18 cellular contexts compared by ENCODE assay signal in genomic region chr5:127521138-127521770, GRCh38. TPM values are rescaled to one million over a fixed set of nuclear protein-coding genes. Genes with fewer than 3 reads are reported as not detected.
DNase-seq lines count a peak whose midpoint lies in the region; ATAC-seq and TF ChIP-seq lines count a peak whose summit lies in the region.
"Had no signal": no experiment of that assay in that cellular context is flagged by ENCODE, and none has a peak within 500 bp of the region (broad histone marks: within the 10 kb centered on the region; RNA-seq: fewer than 3 reads in every experiment).

No MANE protein-coding gene starts in this region.

- peaks cover 74% of the 10 kb centered on the region for H3K36me3 Mint-ChIP-seq in brain
- H3K36me3 Mint-ChIP-seq in nephron (ENCODE audit: low read depth): peaks cover 66% of the 10 kb centered on the region
- H3K36me3 Mint-ChIP-seq in type B pancreatic cell: peaks cover 49% of the 10 kb centered on the region
- H3K36me3 Mint-ChIP-seq in activated CD8-positive, alpha-beta memory T cell treated with anti-CD3 and anti-CD28 coated beads, Interleukin-2, amount 10 ng/mL, durations not matched to agents 7 days and 5 days: peaks cover 51% of the 10 kb centered on the region

- CTCF ChIA-PET in activated CD8-positive, alpha-beta memory T cell treated with anti-CD3 and anti-CD28 coated beads, Interleukin-2, amount 10 ng/mL, durations not matched to agents 7 days and 5 days (lab: Charles Lee): interaction anchor here (1.3 kb wide), 1 partner anchor 16 kb away, joined by 5 read pairs; no protein-coding TSS in a partner anchor
- CTCF ChIA-PET in GM10248 (lab: Yijun Ruan, JAX): interaction anchor here (1.0 to 1.4 kb wide), 2 partner anchors 16 to 30 kb away, joined by 3 to 4 read pairs; no protein-coding TSS in a partner anchor

- H3K4me1 Mint-ChIP-seq in brain (peaks cover 48% of the 10 kb centered on the region), nephron (peaks cover 42% of the 10 kb centered on the region), type B pancreatic cell (ENCODE audit: unreplicated experiment) (peaks cover 16% of the 10 kb centered on the region)
- H3K4me1 Mint-ChIP-seq in activated CD8-positive, alpha-beta memory T cell treated with anti-CD3 and anti-CD28 coated beads, Interleukin-2, amount 10 ng/mL, durations not matched to agents 7 days and 5 days: peaks cover 20% of the 10 kb centered on the region

- POLR2A ChIA-PET in GM10248 (lab: Yijun Ruan, JAX): no interaction called here

- no peaks in the 10 kb centered on the region for H3K27me3 Mint-ChIP-seq in brain
- no peaks in the 10 kb centered on the region for H3K27me3 Mint-ChIP-seq in nephron (ENCODE audit: low read depth)
- H3K27me3 Mint-ChIP-seq in type B pancreatic cell: no peaks in the 10 kb centered on the region
- H3K27me3 Mint-ChIP-seq in activated CD8-positive, alpha-beta memory T cell treated with anti-CD3 and anti-CD28 coated beads, Interleukin-2, amount 10 ng/mL, durations not matched to agents 7 days and 5 days: no peaks in the 10 kb centered on the region

- H3K27ac Mint-ChIP-seq in brain: peak overlapping the region in 4 of 5 experiments; percentile 8 to 27 (median 20)
- H3K27ac Mint-ChIP-seq in nephron: no peak overlapping the region
- peak overlapping the region; percentile 41 for H3K27ac Mint-ChIP-seq in type B pancreatic cell
- no peak overlapping the region for H3K27ac Mint-ChIP-seq in activated CD8-positive, alpha-beta memory T cell treated with anti-CD3 and anti-CD28 coated beads, Interleukin-2, amount 10 ng/mL, durations not matched to agents 7 days and 5 days
- H3K27ac Mint-ChIP-seq: CD14-positive monocyte had no signal

- ATAC-seq in activated CD8-positive, alpha-beta memory T cell treated with anti-CD3 and anti-CD28 coated beads, Interleukin-2, amount 10 ng/mL, durations not matched to agents 7 days and 5 days: no peak
- ATAC-seq: PC-3 had no signal

- H3K9me3 Mint-ChIP-seq in brain (peaks cover 8 to 16% (median 11%) of the 10 kb centered on the region in 5 experiments), nephron (peaks cover 3% of the 10 kb centered on the region), type B pancreatic cell (peaks cover 4% of the 10 kb centered on the region)
- H3K9me3 Mint-ChIP-seq in activated CD8-positive, alpha-beta memory T cell treated with anti-CD3 and anti-CD28 coated beads, Interleukin-2, amount 10 ng/mL, durations not matched to agents 7 days and 5 days (ENCODE audit: low read depth): peaks cover 7% of the 10 kb centered on the region

- peak; percentile 23 for DNase-seq in LHCN-M2 (ENCODE audit: low read depth)
- DNase-seq in type B pancreatic cell (ENCODE audit: extremely low spot score, unreplicated experiment): no peak
- no peak for DNase-seq in NCI-H2107 (lab: John Stamatoyannopoulos, UW)
- no peak for DNase-seq in activated CD8-positive, alpha-beta memory T cell treated with anti-CD3 and anti-CD28 coated beads, Interleukin-2, amount 10 ng/mL, durations not matched to agents 7 days and 5 days
- no peak for DNase-seq in GM10248 (ENCODE audit: extremely low spot score)
- DNase-seq: Caco-2, DMS153, GDM1, HFFc6, KG1, NCI-H1436, NCI-H1930, NCI-H345, NCI-H524 treated with DMSO at 0.1 percent for 48 hours, PC-3 had no signal

- peak overlapping the region; percentile 48 to 91 (median 89) for H3K4me3 Mint-ChIP-seq in brain
- H3K4me3 Mint-ChIP-seq in nephron: peak overlapping the region; percentile 28 to 77 (median 54)
- H3K4me3 Mint-ChIP-seq in type B pancreatic cell: peak overlapping the region; percentile 5
- H3K4me3 Mint-ChIP-seq in activated CD8-positive, alpha-beta memory T cell treated with anti-CD3 and anti-CD28 coated beads, Interleukin-2, amount 10 ng/mL, durations not matched to agents 7 days and 5 days: no peak overlapping the region
- H3K4me3 Mint-ChIP-seq: CD14-positive monocyte had no signal

- TF ChIP-seq CTCF in brain (conservative IDR thresholded peaks at IDR 0.05) (no peak), nephron (IDR thresholded peaks at IDR 0.05; ENCODE audit: unreplicated experiment in 3 of 3) (no peak), type B pancreatic cell (conservative IDR thresholded peaks at IDR 0.05) (no peak), GM10248 (IDR thresholded peaks at IDR 0.05; ENCODE audit: control extremely low read depth, extremely low read depth, low read depth, missing control alignments) (no peak)

RNA-seq across cellular contexts. Expression of gene PRRC1, which starts 3.8 kb away (rescaled TPM):
- 44.9 and 50.3 TPM in 2 replicates for total RNA-seq in LHCN-M2 (2014; rRNA removed)
- 38.0 TPM for polyA plus RNA-seq in LHCN-M2 (2012)
- polyA plus RNA-seq in brain (ENCODE audit: insufficient read depth, low read depth, low replicate concordance): 22.4 TPM
- total RNA-seq in type B pancreatic cell (ENCODE audit: low replicate concordance): 75.1 and 102 TPM in 2 replicates
- 10 to 100 TPM; 27.2 to 35.6 TPM for total RNA-seq in activated CD8-positive, alpha-beta memory T cell treated with anti-CD3 and anti-CD28 coated beads, Interleukin-2, amount 10 ng/mL, durations not matched to agents 7 days and 5 days

Comparison
In these comparisons a context has a peak if more than half of its experiments do, and no peak if none do; other contexts are left out.
1. H3K27ac Mint-ChIP-seq: peak in brain (4 of 5) and type B pancreatic cell (single experiment); none in nephron (0 of 3) and activated CD8-positive, alpha-beta memory T cell treated with anti-CD3 and anti-CD28 coated beads, Interleukin-2, amount 10 ng/mL, durations not matched to agents 7 days and 5 days (single experiment).